2 cellular contexts compared by ENCODE assay signal in the genomic region with DNA sequence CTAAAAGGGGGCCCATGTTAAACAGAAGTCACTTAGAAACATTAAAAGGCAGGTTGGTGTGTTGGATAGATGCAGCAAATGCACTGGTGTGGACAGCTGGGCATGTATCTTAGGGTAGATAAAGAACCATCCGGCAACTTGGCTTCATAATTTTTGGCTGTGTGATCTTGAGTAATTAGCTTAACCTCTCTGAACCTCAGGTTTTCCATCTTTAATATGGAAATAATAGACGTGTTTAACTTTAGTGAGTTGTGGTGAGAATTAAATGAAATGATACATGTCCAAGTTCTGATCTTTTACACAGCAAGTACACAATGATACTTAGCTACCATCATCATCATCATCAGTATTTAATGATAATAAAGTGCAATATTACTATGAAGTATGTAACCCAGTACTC.
A peak's percentile ranks its signal among the peaks of the same experiment; 100 is the strongest.
TF ChIP-seq lines count a peak whose summit lies in the region.

No MANE protein-coding gene starts in this region.

TF ChIP-seq in HEK293, 187 proteins besides CTCF, POLR2A, EP300 and RAD21:
- TF ChIP-seq AEBP2 (tag by site-specific recombination; IDR thresholded peaks at IDR 0.05; ENCODE audit: borderline replicate concordance) (no peak), YY2 (tag by site-specific recombination; IDR thresholded peaks at IDR 0.05) (no peak), ZNF2 (tag by site-specific recombination; IDR thresholded peaks at IDR 0.05) (no peak), ZNF138 (tag by site-specific recombination; IDR thresholded peaks at IDR 0.05; ENCODE audit: borderline replicate concordance) (no peak), ZNF335 (tag by site-specific recombination; conservative IDR thresholded peaks at IDR 0.05) (no peak), ZNF768 (tag by site-specific recombination; IDR thresholded peaks at IDR 0.05) (0 out of 2 replicates have a peak, but pooled peaks have one; percentile 50), ZNF626 (tag by site-specific recombination; IDR thresholded peaks at IDR 0.05) (no peak), ZNF513 (tag by site-specific recombination; IDR thresholded peaks at IDR 0.05) (peak; percentile 46; the same call in 1 of the 2 replicates)
- TF ChIP-seq, protein P1, sequence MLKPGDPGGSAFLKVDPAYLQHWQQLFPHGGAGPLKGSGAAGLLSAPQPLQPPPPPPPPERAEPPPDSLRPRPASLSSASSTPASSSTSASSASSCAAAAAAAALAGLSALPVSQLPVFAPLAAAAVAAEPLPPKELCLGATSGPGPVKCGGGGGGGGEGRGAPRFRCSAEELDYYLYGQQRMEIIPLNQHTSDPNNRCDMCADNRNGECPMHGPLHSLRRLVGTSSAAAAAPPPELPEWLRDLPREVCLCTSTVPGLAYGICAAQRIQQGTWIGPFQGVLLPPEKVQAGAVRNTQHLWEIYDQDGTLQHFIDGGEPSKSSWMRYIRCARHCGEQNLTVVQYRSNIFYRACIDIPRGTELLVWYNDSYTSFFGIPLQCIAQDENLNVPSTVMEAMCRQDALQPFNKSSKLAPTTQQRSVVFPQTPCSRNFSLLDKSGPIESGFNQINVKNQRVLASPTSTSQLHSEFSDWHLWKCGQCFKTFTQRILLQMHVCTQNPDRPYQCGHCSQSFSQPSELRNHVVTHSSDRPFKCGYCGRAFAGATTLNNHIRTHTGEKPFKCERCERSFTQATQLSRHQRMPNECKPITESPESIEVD (tag by site-specific recombination; IDR thresholded peaks at IDR 0.05), result no peak
- TF ChIP-seq, protein P2, sequence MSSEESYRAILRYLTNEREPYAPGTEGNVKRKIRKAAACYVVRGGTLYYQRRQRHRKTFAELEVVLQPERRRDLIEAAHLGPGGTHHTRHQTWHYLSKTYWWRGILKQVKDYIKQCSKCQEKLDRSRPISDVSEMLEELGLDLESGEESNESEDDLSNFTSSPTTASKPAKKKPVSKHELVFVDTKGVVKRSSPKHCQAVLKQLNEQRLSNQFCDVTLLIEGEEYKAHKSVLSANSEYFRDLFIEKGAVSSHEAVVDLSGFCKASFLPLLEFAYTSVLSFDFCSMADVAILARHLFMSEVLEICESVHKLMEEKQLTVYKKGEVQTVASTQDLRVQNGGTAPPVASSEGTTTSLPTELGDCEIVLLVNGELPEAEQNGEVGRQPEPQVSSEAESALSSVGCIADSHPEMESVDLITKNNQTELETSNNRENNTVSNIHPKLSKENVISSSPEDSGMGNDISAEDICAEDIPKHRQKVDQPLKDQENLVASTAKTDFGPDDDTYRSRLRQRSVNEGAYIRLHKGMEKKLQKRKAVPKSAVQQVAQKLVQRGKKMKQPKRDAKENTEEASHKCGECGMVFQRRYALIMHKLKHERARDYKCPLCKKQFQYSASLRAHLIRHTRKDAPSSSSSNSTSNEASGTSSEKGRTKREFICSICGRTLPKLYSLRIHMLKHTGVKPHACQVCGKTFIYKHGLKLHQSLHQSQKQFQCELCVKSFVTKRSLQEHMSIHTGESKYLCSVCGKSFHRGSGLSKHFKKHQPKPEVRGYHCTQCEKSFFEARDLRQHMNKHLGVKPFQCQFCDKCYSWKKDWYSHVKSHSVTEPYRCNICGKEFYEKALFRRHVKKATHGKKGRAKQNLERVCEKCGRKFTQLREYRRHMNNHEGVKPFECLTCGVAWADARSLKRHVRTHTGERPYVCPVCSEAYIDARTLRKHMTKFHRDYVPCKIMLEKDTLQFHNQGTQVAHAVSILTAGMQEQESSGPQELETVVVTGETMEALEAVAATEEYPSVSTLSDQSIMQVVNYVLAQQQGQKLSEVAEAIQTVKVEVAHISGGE (tag by site-specific recombination; conservative IDR thresholded peaks at IDR 0.05; ENCODE audit: low read depth), result no peak
- TF ChIP-seq, protein P3, sequence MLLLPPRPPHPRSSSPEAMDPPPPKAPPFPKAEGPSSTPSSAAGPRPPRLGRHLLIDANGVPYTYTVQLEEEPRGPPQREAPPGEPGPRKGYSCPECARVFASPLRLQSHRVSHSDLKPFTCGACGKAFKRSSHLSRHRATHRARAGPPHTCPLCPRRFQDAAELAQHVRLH (tag by site-specific recombination; IDR thresholded peaks at IDR 0.05), result no peak

TF ChIP-seq in H1, 55 proteins besides CTCF, POLR2A, EP300 and RAD21:
- no peak for TF ChIP-seq TAF1 (IDR thresholded peaks at IDR 0.05; ENCODE audit: low read depth, low read length)
- no peak for TF ChIP-seq POLR2AphosphoS5 (IDR thresholded peaks at IDR 0.05; ENCODE audit: low read depth, low read length)
- 0 out of 2 replicates have a peak, but pooled peaks have one; percentile 34 for TF ChIP-seq KDM1A (IDR thresholded peaks at IDR 0.05; ENCODE audit: borderline replicate concordance, low read length)
